Comparison of ENCODE assay signal across 4 cellular contexts in the genomic region with DNA sequence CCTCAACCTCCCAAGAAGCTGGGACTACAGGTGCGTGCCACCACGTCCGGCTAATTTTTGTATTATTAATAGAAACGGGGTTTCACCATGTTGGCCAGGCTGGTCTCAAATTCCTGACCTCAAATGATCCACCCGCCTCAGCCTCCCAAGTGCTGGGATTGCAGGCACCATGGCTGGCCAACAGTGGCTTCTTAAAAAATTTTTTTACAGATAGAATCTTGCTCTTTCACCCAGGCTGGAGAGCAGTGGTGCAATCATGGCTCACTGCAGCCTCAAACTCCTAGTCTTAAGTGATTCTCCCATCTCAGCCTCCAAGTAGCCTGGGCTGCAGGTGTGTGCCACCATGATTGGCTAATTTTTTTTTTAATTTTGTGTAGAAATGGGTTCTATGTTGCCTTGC. TPM values are rescaled to one million over a fixed set of nuclear protein-coding genes. Genes with fewer than 3 reads are reported as not detected.
"Had no signal": no experiment of that assay in that cellular context is flagged by ENCODE, and none has a peak within 500 bp of the region (broad histone marks: within the 10 kb centered on the region; RNA-seq: fewer than 3 reads in every experiment).

No MANE protein-coding gene starts in this region.

RNA-seq across cellular contexts. Expression of a gene that starts 40.7 kb away (rescaled TPM):
- total RNA-seq: HepG2, HT1080, IMR-90 had no signal
- polyA plus RNA-seq: IgD-negative memory B cell, IMR-90 had no signal
